Comparison of ENCODE assay signal across 12 cellular contexts in genomic region chr16:102060-102855, GRCh38. TPM values are rescaled to one million over a fixed set of nuclear protein-coding genes. Genes with fewer than 3 reads are reported as not detected.
A peak's percentile ranks its signal among the peaks of the same experiment; 100 is the strongest.
DNase-seq lines count a peak whose midpoint lies in the region; ATAC-seq and TF ChIP-seq lines count a peak whose summit lies in the region.
"Had no signal": no experiment of that assay in that cellular context is flagged by ENCODE, and none has a peak within 500 bp of the region (broad histone marks: within the 10 kb centered on the region; RNA-seq: fewer than 3 reads in every experiment).

No MANE protein-coding gene starts in this region.

- no peaks in the 10 kb centered on the region for H3K9me3 ChIP-seq in mammary epithelial cell (replicated peaks; ENCODE audit: insufficient read depth, low read length)
- H3K9me3 ChIP-seq in left ventricle myocardium inferior (replicated peaks), result no peaks in the 10 kb centered on the region

- peaks cover 2% of the 10 kb centered on the region for H3K36me3 ChIP-seq in mammary epithelial cell (ENCODE audit: insufficient read depth, low read length)
- peaks cover 11% of the 10 kb centered on the region for H3K36me3 ChIP-seq in left ventricle myocardium inferior

- no peaks in the 10 kb centered on the region for H3K9me3 Mint-ChIP-seq in progenitor cell of endocrine pancreas (ENCODE audit: low read depth)
- H3K9me3 Mint-ChIP-seq: T-helper 2 cell treated with Interferon-gamma antibody and Interleukin-4, amounts not matched to agents 5 μg/mL and 100 μg/mL, for 36 hours had no signal

- TF ChIP-seq CTCF in mammary epithelial cell (conservative IDR thresholded peaks at IDR 0.05 in 1 of 2, IDR thresholded peaks at IDR 0.05 in 1 of 2; ENCODE audit: extremely low read depth in 1 of 2, insufficient read depth in 1 of 2, low read depth in 1 of 2, low read length in 2 of 2), result no peak
- no peak for TF ChIP-seq CTCF in left ventricle myocardium inferior (IDR thresholded peaks at IDR 0.05; ENCODE audit: borderline replicate concordance)
- TF ChIP-seq CTCF in progenitor cell of endocrine pancreas (IDR thresholded peaks at IDR 0.05; ENCODE audit: unreplicated experiment), result no peak

- H3K4me3 ChIP-seq in mammary epithelial cell (replicated peaks in 1 of 3; ENCODE audit: insufficient read depth in 1 of 3, low read depth in 2 of 3, low read length in 3 of 3), result no peak overlapping the region
- peak overlapping the region; percentile 29 for H3K4me3 ChIP-seq in left ventricle myocardium inferior
- H3K4me3 ChIP-seq: smooth muscle cell had no signal

- H3K4me3 Mint-ChIP-seq in progenitor cell of endocrine pancreas (ENCODE audit: low read depth), result no peak overlapping the region
- H3K4me3 Mint-ChIP-seq: T-helper 2 cell treated with Interferon-gamma antibody and Interleukin-4, amounts not matched to agents 5 μg/mL and 100 μg/mL, for 36 hours had no signal

- dilution Hi-C loops in mammary epithelial cell (cut with HindIII; ENCODE audit: low sequenced_read_pairs), result no loop called here

- H3K27me3 ChIP-seq in mammary epithelial cell (ENCODE audit: insufficient read depth, low read length) (no peaks in the 10 kb centered on the region), left ventricle myocardium inferior (ENCODE audit: low read depth) (no peaks in the 10 kb centered on the region)

- peaks cover 1% of the 10 kb centered on the region for H3K36me3 Mint-ChIP-seq in progenitor cell of endocrine pancreas (ENCODE audit: insufficient read depth)

- ATAC-seq in SK-N-SH treated with all-trans-retinoic acid at 6 μM for 48 hours, result no peak
- ATAC-seq: left colon had no signal

- H3K27me3 Mint-ChIP-seq in progenitor cell of endocrine pancreas, result no peaks in the 10 kb centered on the region

- H3K79me2 ChIP-seq in mammary epithelial cell (ENCODE audit: insufficient read depth, low read length), result no peaks in the 10 kb centered on the region

- H4K20me1 ChIP-seq in mammary epithelial cell (ENCODE audit: insufficient read depth, low read length), result no peaks in the 10 kb centered on the region

- no peak overlapping the region for H2AFZ ChIP-seq in mammary epithelial cell (ENCODE audit: low read depth, low read length)

- no peaks in the 10 kb centered on the region for H3K4me1 Mint-ChIP-seq in progenitor cell of endocrine pancreas (ENCODE audit: low read depth)

- CTCF ChIA-PET in mammary epithelial cell (lab: Charles Lee; ENCODE audit: low non-redundant PET), result interaction anchor here (0.6 kb wide), 1 partner anchor 14 kb away, joined by 6 read pairs; no protein-coding TSS in a partner anchor

- H3K4me2 ChIP-seq in mammary epithelial cell (ENCODE audit: insufficient read depth, low read depth, low read length), result no peak overlapping the region
- H3K4me2 ChIP-seq: smooth muscle cell had no signal

- no peak overlapping the region for H3K9ac ChIP-seq in mammary epithelial cell (ENCODE audit: insufficient read depth, low read length)

- in situ Hi-C loops in mammary epithelial cell (cut with MboI; ENCODE audit: low sequenced_read_pairs in 2 of 2), result no loop called here

- H3K27ac ChIP-seq in mammary epithelial cell (ENCODE audit: insufficient read depth, low read depth, low read length), result no peak overlapping the region
- peak overlapping the region; percentile 89 for H3K27ac ChIP-seq in left ventricle myocardium inferior (replicated peaks)

- H3K27ac Mint-ChIP-seq in progenitor cell of endocrine pancreas, result peak overlapping the region; percentile 16
- H3K27ac Mint-ChIP-seq: T-helper 2 cell treated with Interferon-gamma antibody and Interleukin-4, amounts not matched to agents 5 μg/mL and 100 μg/mL, for 36 hours had no signal

- DNase-seq in C1 segment of cervical spinal cord (lab: John Stamatoyannopoulos, UW) (peak in 8 of 14 donors; percentile 35 to 66 (median 59)), mammary epithelial cell (peak; percentile 83), left ventricle myocardium inferior (peak; percentile 78), progenitor cell of endocrine pancreas (ENCODE audit: low spot score, unreplicated experiment) (no peak), NCI-H82 treated with DMSO at 0.1 percent for 48 hours (lab: John Stamatoyannopoulos, UW; ENCODE audit: unreplicated experiment) (no peak), NCI-H510A (lab: John Stamatoyannopoulos, UW) (no peak), NCI-H1436 (lab: John Stamatoyannopoulos, UW) (no peak)
- DNase-seq: EL, left colon had no signal

- no TSS peak for BruUV-seq in mammary epithelial cell (replicated peaks; lab: Mats Ljungman, UMichigan)

- intact Hi-C loops in mammary epithelial cell (cut with micrococcal nuclease) (no loop called here), left ventricle myocardium inferior (cut with micrococcal nuclease) (no loop called here)

- WGBS in mammary epithelial cell (ENCODE audit: low coverage, missing lambda C conversion rate), result 19% methylated on average over 19 of the region's 19 CpGs

- H3K4me1 ChIP-seq in mammary epithelial cell (ENCODE audit: insufficient read depth, low read length), result peaks cover 20% of the 10 kb centered on the region
- H3K4me1 ChIP-seq in left ventricle myocardium inferior, result peaks cover 53% of the 10 kb centered on the region

TF ChIP-seq in SK-N-SH treated with all-trans-retinoic acid at 6 μM for 48 hours, 23 proteins besides CTCF, POLR2A, EP300 and RAD21:
- TF ChIP-seq ZFP30 (CRISPR knock-in tag; IDR thresholded peaks at IDR 0.05) (no peak), BACH2 (CRISPR knock-in tag; IDR thresholded peaks at IDR 0.05; ENCODE audit: borderline replicate concordance) (no peak), ESRRG (CRISPR knock-in tag; IDR thresholded peaks at IDR 0.05) (no peak), TCF4 (CRISPR knock-in tag; IDR thresholded peaks at IDR 0.05; ENCODE audit: borderline replicate concordance) (no peak), ZNF8 (CRISPR knock-in tag; IDR thresholded peaks at IDR 0.05) (no peak), TOX (CRISPR knock-in tag; IDR thresholded peaks at IDR 0.05; ENCODE audit: borderline replicate concordance) (no peak), OSR1 (CRISPR knock-in tag; IDR thresholded peaks at IDR 0.05) (no peak), GLIS3 (CRISPR knock-in tag; IDR thresholded peaks at IDR 0.05) (no peak), ZNF70 (CRISPR knock-in tag; IDR thresholded peaks at IDR 0.05) (no peak), SNAI2 (CRISPR knock-in tag; IDR thresholded peaks at IDR 0.05) (no peak)
- TF ChIP-seq, protein P1, sequence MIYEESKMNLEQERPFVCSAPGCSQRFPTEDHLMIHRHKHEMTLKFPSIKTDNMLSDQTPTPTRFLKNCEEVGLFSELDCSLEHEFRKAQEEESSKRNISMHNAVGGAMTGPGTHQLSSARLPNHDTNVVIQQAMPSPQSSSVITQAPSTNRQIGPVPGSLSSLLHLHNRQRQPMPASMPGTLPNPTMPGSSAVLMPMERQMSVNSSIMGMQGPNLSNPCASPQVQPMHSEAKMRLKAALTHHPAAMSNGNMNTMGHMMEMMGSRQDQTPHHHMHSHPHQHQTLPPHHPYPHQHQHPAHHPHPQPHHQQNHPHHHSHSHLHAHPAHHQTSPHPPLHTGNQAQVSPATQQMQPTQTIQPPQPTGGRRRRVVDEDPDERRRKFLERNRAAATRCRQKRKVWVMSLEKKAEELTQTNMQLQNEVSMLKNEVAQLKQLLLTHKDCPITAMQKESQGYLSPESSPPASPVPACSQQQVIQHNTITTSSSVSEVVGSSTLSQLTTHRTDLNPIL (CRISPR knock-in tag; IDR thresholded peaks at IDR 0.05; ENCODE audit: low read depth), result no peak
TF ChIP-seq in SK-N-SH treated with all-trans-retinoic acid at 6 μM for 48 hours: peak in this region for 0.

RNA-seq across cellular contexts. Expression of gene MPG, which starts 24.2 kb away (rescaled TPM):
- total RNA-seq in mammary epithelial cell (10 to 100 TPM; 50.7 to 70.5 TPM), left ventricle myocardium inferior (44.5 TPM), progenitor cell of endocrine pancreas (32.4 and 35.2 TPM in 2 replicates)
- polyA plus RNA-seq in mammary epithelial cell, result 50.9 TPM
- polyA minus RNA-seq in mammary epithelial cell, result 8.3 TPM

RNA-seq across cellular contexts. Expression of gene RHBDF1, which starts 29.8 kb away (rescaled TPM):
- total RNA-seq in mammary epithelial cell (10 to 100 TPM; 20.5 to 42.0 TPM), left ventricle myocardium inferior (24.4 TPM), progenitor cell of endocrine pancreas (51.3 and 58.2 TPM in 2 replicates)
- polyA plus RNA-seq in mammary epithelial cell, result 25.8 TPM
- 49.8 TPM for polyA minus RNA-seq in mammary epithelial cell

RNA-seq across cellular contexts. Expression of gene NPRL3, which starts 36.2 kb away (rescaled TPM):
- total RNA-seq in mammary epithelial cell (10 to 100 TPM; 13.3 to 44.5 TPM), left ventricle myocardium inferior (18.4 TPM), progenitor cell of endocrine pancreas (55.0 and 60.8 TPM in 2 replicates)
- polyA plus RNA-seq in mammary epithelial cell, result 15.7 TPM
- 56.5 TPM for polyA minus RNA-seq in mammary epithelial cell

RNA-seq across cellular contexts. Expression of gene SNRNP25, which starts 48.6 kb away (rescaled TPM):
- total RNA-seq in mammary epithelial cell (10 to 100 TPM in 1 of 2 donors, 1 to 10 TPM in 1; 7.3 to 27.0 TPM), left ventricle myocardium inferior (71.2 TPM), progenitor cell of endocrine pancreas (52.0 and 53.9 TPM in 2 replicates)
- polyA plus RNA-seq in mammary epithelial cell, result 54.3 TPM
- 46.0 TPM for polyA minus RNA-seq in mammary epithelial cell

RNA-seq across cellular contexts. Expression of gene POLR3K, which starts 48.9 kb away (rescaled TPM):
- 10 to 100 TPM in 1 of 2 donors, 1 to 10 TPM in 1; 2.5 to 16.0 TPM for total RNA-seq in mammary epithelial cell
- 37.7 TPM for polyA plus RNA-seq in mammary epithelial cell
- 9.3 TPM for polyA minus RNA-seq in mammary epithelial cell
- total RNA-seq in left ventricle myocardium inferior, result 11.7 TPM
- 11.1 and 13.9 TPM in 2 replicates for total RNA-seq in progenitor cell of endocrine pancreas

Comparison
In these comparisons a context has a peak if more than half of its experiments do, and no peak if none do; other contexts are left out.
1. DNase-seq: peak in C1 segment of cervical spinal cord (8 of 14), mammary epithelial cell (single experiment) and left ventricle myocardium inferior (single experiment); none in progenitor cell of endocrine pancreas (single experiment), NCI-H82 treated with DMSO at 0.1 percent for 48 hours (single experiment), NCI-H510A (single experiment) and NCI-H1436 (single experiment).